8 cellular contexts compared by ENCODE assay signal in the genomic region with DNA sequence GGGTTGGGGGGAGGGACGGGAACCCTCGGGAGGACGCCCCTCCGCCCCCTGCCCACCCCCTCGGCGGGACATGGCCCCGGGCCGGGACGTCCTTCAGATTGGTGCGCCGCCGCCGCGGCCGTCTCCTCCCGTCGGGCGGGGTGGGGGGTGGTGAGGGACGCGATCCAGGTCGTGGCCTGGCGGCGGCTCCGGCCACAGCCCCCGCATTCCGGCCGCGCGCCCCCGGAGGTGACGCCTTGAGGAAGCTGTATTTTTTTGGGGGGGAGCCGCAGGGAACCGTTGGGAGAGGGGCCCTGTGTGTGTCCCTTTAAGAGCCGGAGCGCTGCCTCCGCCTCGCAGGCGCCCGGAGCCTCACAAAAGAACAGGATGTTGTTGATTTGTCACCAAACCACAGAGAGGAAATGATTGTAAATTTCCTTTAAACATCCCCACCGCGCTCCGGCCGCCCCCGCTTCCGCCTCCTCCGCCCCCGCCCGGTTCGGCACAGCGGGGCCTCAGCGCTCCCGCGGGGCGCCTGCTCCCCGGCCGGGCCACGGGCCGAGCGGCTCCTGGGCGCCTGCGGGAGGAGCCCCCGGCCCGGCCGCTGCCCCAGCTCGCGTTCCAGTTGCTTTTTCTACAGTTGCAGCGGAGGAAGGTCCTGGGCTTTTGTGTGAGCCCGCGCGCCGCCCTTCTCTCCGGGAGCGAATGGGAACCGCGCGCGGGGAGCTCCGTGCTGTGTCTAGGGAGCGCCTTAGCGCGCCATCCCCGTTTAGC. TPM values are rescaled to one million over a fixed set of nuclear protein-coding genes. Genes with fewer than 3 reads are reported as not detected.
A peak's percentile ranks its signal among the peaks of the same experiment; 100 is the strongest.
DNase-seq lines count a peak whose midpoint lies in the region; ATAC-seq and TF ChIP-seq lines count a peak whose summit lies in the region.

No MANE protein-coding gene starts in this region.

- H3K27ac ChIP-seq in foreskin keratinocyte: peak overlapping the region; percentile 31

- ATAC-seq in GM21528 (IDR thresholded peaks at IDR 0.05; ENCODE audit: low FRiP score, unreplicated experiment): peak; percentile 91
- peak; percentile 89 for ATAC-seq in foreskin keratinocyte
- ATAC-seq in stimulated activated naive CD8-positive, alpha-beta T cell treated with anti-CD3 and anti-CD28 coated beads, Interleukin-15, amount 100 ng/mL, for 72 hours: peak; percentile 91

- no peaks in the 10 kb centered on the region for H3K27me3 ChIP-seq in foreskin keratinocyte

- no peaks in the 10 kb centered on the region for H3K27me3 Mint-ChIP-seq in neural crest cell (ENCODE audit: low read depth)
- no peaks in the 10 kb centered on the region for H3K27me3 Mint-ChIP-seq in stimulated activated naive CD8-positive, alpha-beta T cell treated with anti-CD3 and anti-CD28 coated beads, Interleukin-15, amount 100 ng/mL, for 72 hours

- H3K36me3 Mint-ChIP-seq in neural crest cell (ENCODE audit: low read depth): no peaks in the 10 kb centered on the region

- H3K4me1 ChIP-seq in foreskin keratinocyte: peaks cover 21% of the 10 kb centered on the region

- peak; percentile 81 for DNase-seq in DMS53 treated with DMSO at 0.1 percent for 48 hours (lab: John Stamatoyannopoulos, UW; ENCODE audit: unreplicated experiment)
- peak; percentile 70 for DNase-seq in HuH-7 (ENCODE audit: low spot score)
- peak; percentile 71 to 72 for DNase-seq in SHP77 (lab: John Stamatoyannopoulos, UW)
- DNase-seq in activated gamma-delta T cell (lab: John Stamatoyannopoulos, UW): peak; percentile 80
- peak; percentile 53 to 74 for DNase-seq in foreskin keratinocyte
- DNase-seq in neural crest cell (ENCODE audit: low read depth, low spot score): peak; percentile 68
- DNase-seq in stimulated activated naive CD8-positive, alpha-beta T cell treated with anti-CD3 and anti-CD28 coated beads, Interleukin-15, amount 100 ng/mL, for 72 hours: peak; percentile 89 to 94

- H3K9me3 Mint-ChIP-seq in neural crest cell: no peaks in the 10 kb centered on the region
- H3K9me3 Mint-ChIP-seq in stimulated activated naive CD8-positive, alpha-beta T cell treated with anti-CD3 and anti-CD28 coated beads, Interleukin-15, amount 100 ng/mL, for 72 hours: no peaks in the 10 kb centered on the region

- peak overlapping the region; percentile 99 for H3K27ac Mint-ChIP-seq in neural crest cell (ENCODE audit: unreplicated experiment)
- peak overlapping the region; percentile 98 to 99 for H3K27ac Mint-ChIP-seq in stimulated activated naive CD8-positive, alpha-beta T cell treated with anti-CD3 and anti-CD28 coated beads, Interleukin-15, amount 100 ng/mL, for 72 hours

- TF ChIP-seq CTCF in foreskin keratinocyte (conservative IDR thresholded peaks at IDR 0.05): no peak
- TF ChIP-seq CTCF in neural crest cell (conservative IDR thresholded peaks at IDR 0.05): no peak

- H3K4me1 Mint-ChIP-seq in neural crest cell: peaks cover 63% of the 10 kb centered on the region
- peaks cover 47% of the 10 kb centered on the region for H3K4me1 Mint-ChIP-seq in stimulated activated naive CD8-positive, alpha-beta T cell treated with anti-CD3 and anti-CD28 coated beads, Interleukin-15, amount 100 ng/mL, for 72 hours

- peak overlapping the region; percentile 90 for H3K4me3 Mint-ChIP-seq in neural crest cell
- H3K4me3 Mint-ChIP-seq in stimulated activated naive CD8-positive, alpha-beta T cell treated with anti-CD3 and anti-CD28 coated beads, Interleukin-15, amount 100 ng/mL, for 72 hours: peak overlapping the region; percentile 86 to 87

RNA-seq across cellular contexts. Expression of a gene that starts 32.1 kb away (rescaled TPM):
- total RNA-seq in foreskin keratinocyte (25.6 and 31.6 TPM in 2 replicates), neural crest cell (42.1 and 44.2 TPM in 2 replicates)
- 8.3 and 8.9 TPM in 2 replicates for polyA plus RNA-seq in foreskin keratinocyte

Comparison
In these comparisons a context has a peak if more than half of its experiments do, and no peak if none do; other contexts are left out.
1. Peak in every context shown above with its lines: DNase-seq, ATAC-seq and H3K27ac ChIP-seq.